In genomic region chr2:123695449-123695848, GRCh38 we compare ENCODE assay signal across 19 cellular contexts.
"Had no signal": no experiment of that assay in that cellular context is flagged by ENCODE, and none has a peak within 500 bp of the region (broad histone marks: within the 10 kb centered on the region; RNA-seq: fewer than 3 reads in every experiment).

No MANE protein-coding gene starts in this region.

- H3K27me3 Mint-ChIP-seq: dendritic cell treated with granulocyte-macrophage colony-stimulating factor and Interleukin-4, amounts not matched to agents 40 ng/mL and 50 ng/mL, for 4 days had no signal

- H3K4me1 ChIP-seq: foreskin keratinocyte, psoas muscle, right lobe of liver, tibial artery, upper lobe of left lung, vagina had no signal

- H3K36me3 Mint-ChIP-seq: stimulated activated effector memory CD8-positive, alpha-beta T cell treated with anti-CD3 and anti-CD28 coated beads, Interleukin-12 subunit alpha, Interleukin-12 subunit beta, amount 100 ng/mL, for 72 hours had no signal

- H3K4me3 Mint-ChIP-seq: dendritic cell treated with granulocyte-macrophage colony-stimulating factor and Interleukin-4, amounts not matched to agents 40 ng/mL and 50 ng/mL, for 4 days; nephron progenitor cell; stimulated activated effector memory CD8-positive, alpha-beta T cell treated with anti-CD3 and anti-CD28 coated beads, Interleukin-12 subunit alpha, Interleukin-12 subunit beta, amount 100 ng/mL, for 72 hours had no signal

- H3K4me3 ChIP-seq: lung, psoas muscle, right lobe of liver, tibial artery, upper lobe of left lung, vagina had no signal

- H3K27ac ChIP-seq: foreskin keratinocyte, psoas muscle, right lobe of liver, tibial artery, upper lobe of left lung, vagina had no signal

- H3K27me3 ChIP-seq: foreskin keratinocyte, right lobe of liver, tibial artery, upper lobe of left lung, vagina had no signal

- H3K4me1 Mint-ChIP-seq: nephron progenitor cell; stimulated activated effector memory CD8-positive, alpha-beta T cell treated with anti-CD3 and anti-CD28 coated beads, Interleukin-12 subunit alpha, Interleukin-12 subunit beta, amount 100 ng/mL, for 72 hours had no signal

- DNase-seq: foreskin keratinocyte; hippocampal formation; left colon; left ventricle myocardium superior; mesenchymal stem cell; midbrain; nephron progenitor cell; psoas muscle; retina; right lobe of liver; stimulated activated CD4-positive, alpha-beta T cell treated with anti-CD3 and anti-CD28 coated beads, Interleukin-4, amount 100 ng/mL, for 1 hour; stimulated activated CD8-positive, alpha-beta memory T cell treated with anti-CD3 and anti-CD28 coated beads, Interleukin-4, amount 100 ng/mL, for 48 hours; stimulated activated naive CD8-positive, alpha-beta T cell treated with anti-CD3 and anti-CD28 coated beads, Interleukin-15, Interleukin-2, amounts not matched to agents 100 U/mL and 50 U/mL, for 24 hours; tibial artery; upper lobe of left lung had no signal

- H3K9me3 Mint-ChIP-seq: dendritic cell treated with granulocyte-macrophage colony-stimulating factor and Interleukin-4, amounts not matched to agents 40 ng/mL and 50 ng/mL, for 4 days had no signal

- H3K36me3 ChIP-seq: right lobe of liver, tibial artery, upper lobe of left lung, vagina had no signal

- H3K27ac Mint-ChIP-seq: dendritic cell treated with granulocyte-macrophage colony-stimulating factor and Interleukin-4, amounts not matched to agents 40 ng/mL and 50 ng/mL, for 4 days; nephron progenitor cell; stimulated activated effector memory CD8-positive, alpha-beta T cell treated with anti-CD3 and anti-CD28 coated beads, Interleukin-12 subunit alpha, Interleukin-12 subunit beta, amount 100 ng/mL, for 72 hours had no signal

- H3K9me3 ChIP-seq: psoas muscle, right lobe of liver, tibial artery, upper lobe of left lung, vagina had no signal

- ATAC-seq: foreskin keratinocyte; left colon; left ventricle myocardium superior; psoas muscle; stimulated activated effector memory CD8-positive, alpha-beta T cell treated with anti-CD3 and anti-CD28 coated beads, Interleukin-12 subunit alpha, Interleukin-12 subunit beta, amount 100 ng/mL, for 72 hours; stimulated activated naive CD8-positive, alpha-beta T cell treated with anti-CD3 and anti-CD28 coated beads, Interleukin-15, Interleukin-2, amounts not matched to agents 100 U/mL and 50 U/mL, for 24 hours had no signal
